Comparison of ENCODE assay signal across 1 cellular context in the genomic region with DNA sequence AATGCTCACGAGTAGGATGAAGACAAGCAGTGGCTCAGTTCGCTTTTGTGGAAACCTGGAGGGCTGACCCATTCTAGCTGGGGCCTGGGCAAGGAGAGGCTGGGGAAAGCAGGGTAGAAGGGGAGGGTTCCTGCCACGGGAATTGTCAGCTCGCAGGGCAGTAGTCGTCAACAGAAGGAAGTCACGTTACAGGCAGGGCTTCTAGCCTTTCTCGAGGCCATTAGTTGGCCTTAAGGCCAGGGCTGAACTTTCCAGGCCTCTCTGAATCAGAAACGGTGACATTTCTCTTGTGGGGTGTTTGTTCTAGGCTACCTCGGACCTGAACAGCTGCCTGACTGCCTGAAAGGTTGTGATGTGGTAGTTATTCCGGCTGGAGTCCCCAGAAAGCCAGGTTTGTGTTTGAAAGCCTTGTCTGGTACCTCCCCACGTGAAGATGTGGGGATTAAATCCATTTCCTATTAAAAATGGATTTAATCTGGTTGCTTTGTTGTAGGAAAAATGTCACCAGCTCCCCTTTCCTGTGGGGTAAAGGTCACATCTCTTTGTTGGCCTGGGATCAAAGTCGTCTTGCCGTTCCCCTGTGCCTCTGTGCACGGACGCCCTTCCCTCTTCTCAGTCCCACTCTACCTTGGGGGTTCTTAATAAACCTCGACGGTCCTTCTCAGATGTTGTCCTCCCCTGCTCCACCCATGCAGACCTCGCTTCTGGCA.
TF ChIP-seq lines count a peak whose summit lies in the region.

No MANE protein-coding gene starts in this region.

TF ChIP-seq in liver, 16 proteins besides CTCF, POLR2A, EP300 and RAD21:
- TF ChIP-seq, protein P1, sequence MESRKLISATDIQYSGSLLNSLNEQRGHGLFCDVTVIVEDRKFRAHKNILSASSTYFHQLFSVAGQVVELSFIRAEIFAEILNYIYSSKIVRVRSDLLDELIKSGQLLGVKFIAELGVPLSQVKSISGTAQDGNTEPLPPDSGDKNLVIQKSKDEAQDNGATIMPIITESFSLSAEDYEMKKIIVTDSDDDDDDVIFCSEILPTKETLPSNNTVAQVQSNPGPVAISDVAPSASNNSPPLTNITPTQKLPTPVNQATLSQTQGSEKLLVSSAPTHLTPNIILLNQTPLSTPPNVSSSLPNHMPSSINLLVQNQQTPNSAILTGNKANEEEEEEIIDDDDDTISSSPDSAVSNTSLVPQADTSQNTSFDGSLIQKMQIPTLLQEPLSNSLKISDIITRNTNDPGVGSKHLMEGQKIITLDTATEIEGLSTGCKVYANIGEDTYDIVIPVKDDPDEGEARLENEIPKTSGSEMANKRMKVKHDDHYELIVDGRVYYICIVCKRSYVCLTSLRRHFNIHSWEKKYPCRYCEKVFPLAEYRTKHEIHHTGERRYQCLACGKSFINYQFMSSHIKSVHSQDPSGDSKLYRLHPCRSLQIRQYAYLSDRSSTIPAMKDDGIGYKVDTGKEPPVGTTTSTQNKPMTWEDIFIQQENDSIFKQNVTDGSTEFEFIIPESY (IDR thresholded peaks at IDR 0.05) = no peak
- TF ChIP-seq GABPA (IDR thresholded peaks at IDR 0.05 in 1 of 2, conservative IDR thresholded peaks at IDR 0.05 in 1 of 2) (no peak), FOXA2 (IDR thresholded peaks at IDR 0.05) (no peak), YY1 (IDR thresholded peaks at IDR 0.05) (no peak), FOXA1 (IDR thresholded peaks at IDR 0.05) (no peak), HNF4G (IDR thresholded peaks at IDR 0.05) (no peak), TAF1 (conservative IDR thresholded peaks at IDR 0.05) (no peak), NR2F2 (IDR thresholded peaks at IDR 0.05) (no peak), EGR1 (IDR thresholded peaks at IDR 0.05; ENCODE audit: low read depth in 2 of 2) (no peak), SP1 (IDR thresholded peaks at IDR 0.05) (no peak), JUND (IDR thresholded peaks at IDR 0.05) (no peak)
- TF ChIP-seq, protein P2, sequence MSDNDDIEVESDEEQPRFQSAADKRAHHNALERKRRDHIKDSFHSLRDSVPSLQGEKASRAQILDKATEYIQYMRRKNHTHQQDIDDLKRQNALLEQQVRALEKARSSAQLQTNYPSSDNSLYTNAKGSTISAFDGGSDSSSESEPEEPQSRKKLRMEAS (IDR thresholded peaks at IDR 0.05) = no peak
- TF ChIP-seq, protein P3, sequence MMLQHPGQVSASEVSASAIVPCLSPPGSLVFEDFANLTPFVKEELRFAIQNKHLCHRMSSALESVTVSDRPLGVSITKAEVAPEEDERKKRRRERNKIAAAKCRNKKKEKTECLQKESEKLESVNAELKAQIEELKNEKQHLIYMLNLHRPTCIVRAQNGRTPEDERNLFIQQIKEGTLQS (IDR thresholded peaks at IDR 0.05) = no peak
- TF ChIP-seq, protein P4, sequence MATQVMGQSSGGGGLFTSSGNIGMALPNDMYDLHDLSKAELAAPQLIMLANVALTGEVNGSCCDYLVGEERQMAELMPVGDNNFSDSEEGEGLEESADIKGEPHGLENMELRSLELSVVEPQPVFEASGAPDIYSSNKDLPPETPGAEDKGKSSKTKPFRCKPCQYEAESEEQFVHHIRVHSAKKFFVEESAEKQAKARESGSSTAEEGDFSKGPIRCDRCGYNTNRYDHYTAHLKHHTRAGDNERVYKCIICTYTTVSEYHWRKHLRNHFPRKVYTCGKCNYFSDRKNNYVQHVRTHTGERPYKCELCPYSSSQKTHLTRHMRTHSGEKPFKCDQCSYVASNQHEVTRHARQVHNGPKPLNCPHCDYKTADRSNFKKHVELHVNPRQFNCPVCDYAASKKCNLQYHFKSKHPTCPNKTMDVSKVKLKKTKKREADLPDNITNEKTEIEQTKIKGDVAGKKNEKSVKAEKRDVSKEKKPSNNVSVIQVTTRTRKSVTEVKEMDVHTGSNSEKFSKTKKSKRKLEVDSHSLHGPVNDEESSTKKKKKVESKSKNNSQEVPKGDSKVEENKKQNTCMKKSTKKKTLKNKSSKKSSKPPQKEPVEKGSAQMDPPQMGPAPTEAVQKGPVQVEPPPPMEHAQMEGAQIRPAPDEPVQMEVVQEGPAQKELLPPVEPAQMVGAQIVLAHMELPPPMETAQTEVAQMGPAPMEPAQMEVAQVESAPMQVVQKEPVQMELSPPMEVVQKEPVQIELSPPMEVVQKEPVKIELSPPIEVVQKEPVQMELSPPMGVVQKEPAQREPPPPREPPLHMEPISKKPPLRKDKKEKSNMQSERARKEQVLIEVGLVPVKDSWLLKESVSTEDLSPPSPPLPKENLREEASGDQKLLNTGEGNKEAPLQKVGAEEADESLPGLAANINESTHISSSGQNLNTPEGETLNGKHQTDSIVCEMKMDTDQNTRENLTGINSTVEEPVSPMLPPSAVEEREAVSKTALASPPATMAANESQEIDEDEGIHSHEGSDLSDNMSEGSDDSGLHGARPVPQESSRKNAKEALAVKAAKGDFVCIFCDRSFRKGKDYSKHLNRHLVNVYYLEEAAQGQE (IDR thresholded peaks at IDR 0.05) = no peak
TF ChIP-seq in liver: peak in this region for 0.
